Comparison of ENCODE assay signal across 16 cellular contexts in the genomic region with DNA sequence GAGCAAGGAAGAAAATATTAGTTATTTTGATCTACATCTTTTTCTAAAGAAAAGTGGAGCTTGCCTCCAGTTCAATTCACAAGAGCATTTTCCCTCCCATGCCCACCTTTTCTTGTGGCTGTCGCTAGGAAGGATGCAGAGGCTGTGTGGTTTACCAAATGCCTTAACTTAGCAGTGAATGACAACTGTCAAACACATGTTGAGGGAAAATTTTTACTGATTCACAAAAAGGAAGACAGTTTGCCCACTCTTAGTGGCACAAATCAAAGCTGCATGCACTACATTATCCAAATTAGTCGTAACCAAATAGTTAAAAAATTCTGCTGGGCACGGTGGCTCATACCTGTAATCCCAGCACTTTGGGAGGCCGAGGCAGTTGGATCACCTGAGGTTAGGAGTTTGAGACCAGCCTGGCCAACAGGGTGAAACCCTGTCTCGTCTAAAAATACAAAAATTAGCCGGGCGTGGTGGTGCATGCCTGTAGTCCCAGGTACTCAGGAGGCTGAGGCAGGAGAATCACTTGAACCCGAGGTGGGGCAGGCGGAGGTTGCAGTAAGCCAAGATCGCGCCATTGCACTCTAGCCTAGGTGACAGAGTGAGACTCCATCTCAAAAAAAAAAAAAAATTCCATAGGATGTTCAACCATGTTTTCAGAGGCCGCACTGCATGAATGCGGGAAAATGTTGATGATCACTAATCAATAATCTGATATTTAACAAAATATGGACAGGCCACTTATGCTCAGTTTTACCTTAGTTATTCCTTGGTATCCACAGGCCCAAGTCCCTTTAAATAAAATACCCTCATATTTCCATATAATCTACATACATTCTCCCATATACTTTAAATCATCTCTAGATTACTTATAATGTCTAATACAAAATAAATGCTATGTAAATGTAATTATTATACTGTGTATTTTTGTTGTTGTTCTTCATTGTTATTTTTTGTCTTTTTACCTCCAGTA. TPM values are rescaled to one million over a fixed set of nuclear protein-coding genes. Genes with fewer than 3 reads are reported as not detected.
DNase-seq lines count a peak whose midpoint lies in the region; ATAC-seq, FAIRE-seq and TF ChIP-seq lines count a peak whose summit lies in the region.
"Had no signal": no experiment of that assay in that cellular context is flagged by ENCODE, and none has a peak within 500 bp of the region (broad histone marks: within the 10 kb centered on the region; RNA-seq: fewer than 3 reads in every experiment).

No MANE protein-coding gene starts in this region.

- H3K9me3 ChIP-seq in T-helper 17 cell (ENCODE audit: control insufficient read depth, low read length, poor library complexity, severe bottlenecking) = no peaks in the 10 kb centered on the region
- no peaks in the 10 kb centered on the region for H3K9me3 ChIP-seq in H1 (ENCODE audit: insufficient read depth in 2 of 2, low read depth in 1 of 2, low read length in 1 of 2)
- H3K9me3 ChIP-seq: gastroesophageal sphincter had no signal

- no peaks in the 10 kb centered on the region for H3K79me1 ChIP-seq in H1 (ENCODE audit: low read depth, low read length)

- TF ChIP-seq EP300 in H1 (IDR thresholded peaks at IDR 0.05; ENCODE audit: borderline replicate concordance in 1 of 2, low read depth in 2 of 2, low read length in 2 of 2) = no peak

- H3K56ac ChIP-seq in H1 (replicated peaks; ENCODE audit: insufficient read length, low read depth, low read length) = no peak overlapping the region

- no peak overlapping the region for H2AFZ ChIP-seq in H1 (ENCODE audit: low read length)

- no peak overlapping the region for H4K91ac ChIP-seq in H1 (replicated peaks; ENCODE audit: insufficient read length, low read length)

- H2BK15ac ChIP-seq in H1 (ENCODE audit: low read length) = no peak overlapping the region

- no peaks in the 10 kb centered on the region for H3K27me3 ChIP-seq in H1 (replicated peaks in 1 of 4; ENCODE audit: control insufficient read depth in 3 of 4, extremely low read depth in 1 of 4, insufficient read depth in 3 of 4, low read length in 3 of 4)
- H3K27me3 ChIP-seq: gastroesophageal sphincter had no signal

- no peaks in the 10 kb centered on the region for H3K23me2 ChIP-seq in H1 (ENCODE audit: low read depth, low read length)

- 90% methylated on average over 13 of the region's 13 CpGs; no CpG with 5 or more reads in 1 of the 2 experiments for WGBS in H1 (ENCODE audit: extremely low coverage in 1 of 2, insufficient coverage in 1 of 2, insufficient read length in 1 of 2, insufficient replicate concordance in 2 of 2, low coverage in 1 of 2, low lambda C conversion rate in 2 of 2, missing lambda C conversion rate in 1 of 2), 2 experiments

- H3K14ac ChIP-seq in H1 (ENCODE audit: insufficient read length) = no peak overlapping the region

- H4K8ac ChIP-seq in H1 (ENCODE audit: extremely low read depth, insufficient read depth, low read length) = no peak overlapping the region

- H3K27ac Mint-ChIP-seq in stimulated activated naive CD8-positive, alpha-beta T cell treated with anti-CD3 and anti-CD28 coated beads, Interleukin-15, Interleukin-2, amounts not matched to agents 100 ng/mL and 50 ng/mL, for 24 hours = peak overlapping the region; percentile 76
- H3K27ac Mint-ChIP-seq in T-helper 17 cell = peak overlapping the region; percentile 87
- H3K27ac Mint-ChIP-seq: B cell; T-helper 1 cell treated with Interleukin-12 subunit alpha and Interleukin-12 subunit beta and Interleukin-4 antibody, amounts not matched to agents 30 μg/mL and 1 μg/mL, for 36 hours had no signal

- no peak overlapping the region for H2BK5ac ChIP-seq in H1 (ENCODE audit: low read depth, low read length)

- H3K4me2 ChIP-seq in H1 (ENCODE audit: insufficient read depth in 1 of 2, low read depth in 2 of 2, low read length in 2 of 2) = no peak overlapping the region

- TF ChIP-seq POLR2A in H1 (IDR thresholded peaks at IDR 0.05; ENCODE audit: control extremely low read depth in 1 of 2, low read depth in 2 of 2, low read length in 2 of 2) = peak in 1 of 2 experiments; percentile 55; a peak in 1 of 3 replicates

- DNase-seq in stimulated activated naive CD8-positive, alpha-beta T cell treated with anti-CD3 and anti-CD28 coated beads, Interleukin-15, Interleukin-2, amounts not matched to agents 100 U/mL and 50 U/mL, for 24 hours = no peak
- DNase-seq in T-helper 17 cell (no peak), H1 (ENCODE audit: low read depth in 1 of 2, low spot score in 2 of 2) (no peak), iPS-NIHi7 (ENCODE audit: extremely low spot score) (no peak)
- DNase-seq in effector CD4-positive, alpha-beta T cell = no peak
- DNase-seq: activated CD4-positive, alpha-beta T cell treated with anti-CD3 and anti-CD28 coated beads for 4 hours; activated gamma-delta T cell; NCI-H774; stimulated activated CD4-positive, alpha-beta T cell treated with anti-CD3 and anti-CD28 coated beads, Interleukin-4, amount 100 ng/mL, for 4 hours had no signal

- H2BK120ac ChIP-seq in H1 (replicated peaks; ENCODE audit: low read depth, low read length) = no peak overlapping the region

- POLR2A ChIA-PET in H1 (lab: Charles Lee; ENCODE audit: partially characterized antibody) = interaction anchor here (0.8 to 29.6 kb wide), 10 partner anchors 9 to 212 kb away, joined by 3 to 677 read pairs (median 4); a partner anchor contains a TSS

- no peak overlapping the region for H4K5ac ChIP-seq in H1 (ENCODE audit: insufficient read length, low read depth, low read length)

- H3K9ac ChIP-seq in H1 (replicated peaks in 1 of 4; ENCODE audit: extremely low read depth in 1 of 4, low read depth in 3 of 4, low read length in 3 of 4) = no peak overlapping the region; a peak in 1 of 7 replicates

- H2BK12ac ChIP-seq in H1 (ENCODE audit: low read depth, low read length) = no peak overlapping the region

- CTCF ChIA-PET in H1 (lab: Charles Lee; ENCODE audit: partially characterized antibody) = interaction anchor here (0.6 to 1.2 kb wide), 3 partner anchors 24 to 198 kb away, joined by 3 to 4 read pairs (median 3); no protein-coding TSS in a partner anchor

- no peak for TF ChIP-seq CTCF in H1 (IDR thresholded peaks at IDR 0.05; ENCODE audit: control extremely low read depth in 1 of 3, insufficient read depth in 1 of 3, low read depth in 1 of 3, low read length in 3 of 3)

- H3K9me3 Mint-ChIP-seq in stimulated activated naive CD8-positive, alpha-beta T cell treated with anti-CD3 and anti-CD28 coated beads, Interleukin-15, Interleukin-2, amounts not matched to agents 100 ng/mL and 50 ng/mL, for 24 hours = no peaks in the 10 kb centered on the region
- H3K9me3 Mint-ChIP-seq: T-helper 1 cell treated with Interleukin-12 subunit alpha and Interleukin-12 subunit beta and Interleukin-4 antibody, amounts not matched to agents 30 μg/mL and 1 μg/mL, for 36 hours had no signal

- TF ChIP-seq RAD21 in H1 (IDR thresholded peaks at IDR 0.05 in 1 of 2, conservative IDR thresholded peaks at IDR 0.05 in 1 of 2; ENCODE audit: low read depth in 2 of 2, low read length in 2 of 2) = no peak

- peaks cover 7 to 9% of the 10 kb centered on the region in 2 experiments for H4K20me1 ChIP-seq in H1 (replicated peaks in 1 of 2; ENCODE audit: control insufficient read depth in 1 of 2, insufficient read depth in 2 of 2, low read length in 2 of 2)

- H3K36me3 Mint-ChIP-seq in stimulated activated naive CD8-positive, alpha-beta T cell treated with anti-CD3 and anti-CD28 coated beads, Interleukin-15, Interleukin-2, amounts not matched to agents 100 ng/mL and 50 ng/mL, for 24 hours (ENCODE audit: low read depth) = peaks cover 97% of the 10 kb centered on the region
- peaks cover 9% of the 10 kb centered on the region for H3K36me3 Mint-ChIP-seq in T-helper 17 cell (ENCODE audit: low read depth)

- no peak for ATAC-seq in stimulated activated naive CD8-positive, alpha-beta T cell treated with anti-CD3 and anti-CD28 coated beads, Interleukin-15, Interleukin-2, amounts not matched to agents 100 U/mL and 50 U/mL, for 24 hours
- ATAC-seq in T-helper 17 cell = peak; percentile 21
- ATAC-seq in HG03378 (IDR thresholded peaks at IDR 0.05; ENCODE audit: unreplicated experiment) = no peak
- no peak for ATAC-seq in HG02759 (IDR thresholded peaks at IDR 0.05; ENCODE audit: unreplicated experiment)
- ATAC-seq: gastroesophageal sphincter had no signal

- H3K27ac ChIP-seq in H1 (ENCODE audit: low read depth, low read length) = no peak overlapping the region

- peaks cover 8 to 97% (median 52%) of the 10 kb centered on the region in 4 experiments for H3K36me3 ChIP-seq in H1 (ENCODE audit: control insufficient read depth in 2 of 4, insufficient read depth in 4 of 4, low read length in 3 of 4)

- no peak overlapping the region for H2BK20ac ChIP-seq in H1 (ENCODE audit: low read length)

- H3K23ac ChIP-seq in H1 (ENCODE audit: insufficient read length) = no peak overlapping the region

- no peaks in the 10 kb centered on the region for H3K27me3 Mint-ChIP-seq in stimulated activated naive CD8-positive, alpha-beta T cell treated with anti-CD3 and anti-CD28 coated beads, Interleukin-15, Interleukin-2, amounts not matched to agents 100 ng/mL and 50 ng/mL, for 24 hours
- H3K27me3 Mint-ChIP-seq in T-helper 17 cell = no peaks in the 10 kb centered on the region
- H3K27me3 Mint-ChIP-seq: B cell had no signal

- H3K4ac ChIP-seq in H1 (replicated peaks; ENCODE audit: insufficient read length, low read depth, low read length) = no peak overlapping the region

- peaks cover 84% of the 10 kb centered on the region for H3K4me1 Mint-ChIP-seq in stimulated activated naive CD8-positive, alpha-beta T cell treated with anti-CD3 and anti-CD28 coated beads, Interleukin-15, Interleukin-2, amounts not matched to agents 100 ng/mL and 50 ng/mL, for 24 hours (ENCODE audit: low read depth)
- H3K4me1 Mint-ChIP-seq in T-helper 17 cell = peaks cover 38% of the 10 kb centered on the region

- H2AK5ac ChIP-seq in H1 (ENCODE audit: low read depth, low read length) = no peak overlapping the region

- H3K18ac ChIP-seq in H1 (ENCODE audit: extremely low read depth, low read length) = no peak overlapping the region

- H3K4me1 ChIP-seq in H1 (replicated peaks in 1 of 4; ENCODE audit: control insufficient read depth in 3 of 4, insufficient read depth in 4 of 4, low read length in 3 of 4) = no peaks in the 10 kb centered on the region

- FAIRE-seq in H1 (lab: Jason Lieb, UNC) = no peak
- FAIRE-seq: endometrium had no signal

- H3K4me3 Mint-ChIP-seq in stimulated activated naive CD8-positive, alpha-beta T cell treated with anti-CD3 and anti-CD28 coated beads, Interleukin-15, Interleukin-2, amounts not matched to agents 100 ng/mL and 50 ng/mL, for 24 hours = no peak overlapping the region
- no peak overlapping the region for H3K4me3 Mint-ChIP-seq in T-helper 17 cell
- H3K4me3 Mint-ChIP-seq: B cell; T-helper 1 cell treated with Interleukin-12 subunit alpha and Interleukin-12 subunit beta and Interleukin-4 antibody, amounts not matched to agents 30 μg/mL and 1 μg/mL, for 36 hours had no signal

- no peak overlapping the region for H3K4me3 ChIP-seq in H1 (ENCODE audit: extremely low read depth in 1 of 4, insufficient read depth in 2 of 4, low read depth in 3 of 4, low read length in 4 of 4)
- H3K4me3 ChIP-seq: gastroesophageal sphincter had no signal

- peaks cover 0 to 11% of the 10 kb centered on the region in 2 experiments; a peak in 2 of 4 replicates for H3K79me2 ChIP-seq in H1 (ENCODE audit: control insufficient read depth in 1 of 2, insufficient read depth in 2 of 2, low read length in 2 of 2)

RNA-seq across cellular contexts. Expression of a gene that starts 9.0 kb away (rescaled TPM):
- total RNA-seq in T-helper 17 cell = 10 to 100 TPM; 24.4 to 24.8 TPM
- 28.8 and 33.6 TPM in 2 replicates for total RNA-seq in H1 (2021; fragmentation: NEBNext Ultra II Directional; extraction: Animal tissue kit (Norgen Biotek cat#: 25700))
- 11.7 and 17.5 TPM in 2 replicates for polyA plus RNA-seq in H1 (2011; rRNA removed)
- polyA plus RNA-seq in H1 (2011; cell fraction: cytosol; rRNA removed) = 33.1 TPM
- polyA plus RNA-seq in H1 (2011; cell fraction: nucleus; rRNA removed) = 6.2 TPM
- polyA plus RNA-seq in H1 (2012, experiment 1 of 2) = 18.0 to 39.2 TPM (median 20.0 TPM) in 4 replicates
- 6.5 TPM for polyA plus RNA-seq in H1 (2012, experiment 2 of 2)
- 42.7 TPM for polyA plus RNA-seq in H1 (2013, experiment 1 of 2)
- polyA plus RNA-seq in H1 (2013, experiment 2 of 2) = 43.3 TPM
- polyA minus RNA-seq in H1 (2011; rRNA and poly(A)+ RNA removed) = 6.9 and 7.0 TPM in 2 replicates
- polyA minus RNA-seq in H1 (2011; cell fraction: cytosol; rRNA and poly(A)+ RNA removed) = 4.6 TPM
- polyA minus RNA-seq in H1 (2011; cell fraction: nucleus; rRNA and poly(A)+ RNA removed) = 26.7 TPM

RNA-seq across cellular contexts. Expression of a gene that starts 19.9 kb away (rescaled TPM):
- 100 to 1,000 TPM; 440 to 563 TPM for total RNA-seq in T-helper 17 cell
- 606 and 614 TPM in 2 replicates for total RNA-seq in H1 (2021; fragmentation: NEBNext Ultra II Directional; extraction: Animal tissue kit (Norgen Biotek cat#: 25700))
- polyA plus RNA-seq in H1 (2011; rRNA removed) = 87.3 and 95.6 TPM in 2 replicates
- 240 TPM for polyA plus RNA-seq in H1 (2011; cell fraction: cytosol; rRNA removed)
- 179 TPM for polyA plus RNA-seq in H1 (2011; cell fraction: nucleus; rRNA removed)
- polyA plus RNA-seq in H1 (2012, experiment 1 of 2) = 452 to 699 TPM (median 531 TPM) in 4 replicates
- 85.9 TPM for polyA plus RNA-seq in H1 (2012, experiment 2 of 2)
- polyA plus RNA-seq in H1 (2013, experiment 1 of 2) = 352 TPM
- 353 TPM for polyA plus RNA-seq in H1 (2013, experiment 2 of 2)
- polyA minus RNA-seq in H1 (2011; rRNA and poly(A)+ RNA removed) = 235 and 263 TPM in 2 replicates
- polyA minus RNA-seq in H1 (2011; cell fraction: cytosol; rRNA and poly(A)+ RNA removed) = 285 TPM
- polyA minus RNA-seq in H1 (2011; cell fraction: nucleus; rRNA and poly(A)+ RNA removed) = 272 TPM
